10 cellular contexts compared by ENCODE assay signal in the genomic region with DNA sequence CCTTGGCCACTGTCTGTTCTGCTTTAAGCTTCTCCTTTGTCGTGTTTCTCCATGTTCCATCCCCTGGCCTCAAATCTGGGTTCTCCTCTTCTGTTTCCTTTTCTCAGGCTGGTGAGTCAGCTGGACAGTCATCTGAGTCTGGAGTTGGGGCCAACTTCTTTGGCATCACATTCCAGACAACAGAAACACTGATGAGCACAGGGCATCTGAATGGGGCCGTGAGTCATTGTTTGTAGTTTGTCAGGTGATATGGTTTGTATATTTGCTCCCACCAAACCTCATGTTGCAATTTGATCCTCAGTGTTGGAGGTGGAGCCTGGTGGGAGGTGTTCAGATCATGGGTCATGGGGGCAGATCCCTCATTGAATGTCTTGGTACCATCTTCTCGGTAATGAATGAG. TPM values are rescaled to one million over a fixed set of nuclear protein-coding genes. Genes with fewer than 3 reads are reported as not detected.
DNase-seq lines count a peak whose midpoint lies in the region; ATAC-seq, FAIRE-seq and TF ChIP-seq lines count a peak whose summit lies in the region.
"Had no signal": no experiment of that assay in that cellular context is flagged by ENCODE, and none has a peak within 500 bp of the region (broad histone marks: within the 10 kb centered on the region; RNA-seq: fewer than 3 reads in every experiment).

No MANE protein-coding gene starts in this region.

- no peak overlapping the region for H4K12ac ChIP-seq in trophoblast cell (ENCODE audit: low read depth, low read length)

- H2BK120ac ChIP-seq in trophoblast cell (ENCODE audit: insufficient read depth, low read length, poor library complexity) = no peak overlapping the region

- H2AFZ ChIP-seq in trophoblast cell (ENCODE audit: insufficient read depth, low read length, poor library complexity) = no peak overlapping the region

- TF ChIP-seq CTCF in epithelial cell of proximal tubule (conservative IDR thresholded peaks at IDR 0.05; ENCODE audit: low read depth, low read length) = no peak

- H3K4me3 ChIP-seq in epithelial cell of proximal tubule (ENCODE audit: low read depth, low read length) (no peak overlapping the region), trophoblast cell (ENCODE audit: low read depth, low read length) (no peak overlapping the region)
- H3K4me3 ChIP-seq: heart left ventricle, SJCRH30 had no signal

- H4K91ac ChIP-seq in trophoblast cell (ENCODE audit: low read depth, low read length) = no peak overlapping the region

- H3K9me3 ChIP-seq in trophoblast cell (ENCODE audit: insufficient read depth, low read depth, low read length) = no peaks in the 10 kb centered on the region
- H3K9me3 ChIP-seq: SJCRH30 had no signal

- H3K79me2 ChIP-seq in trophoblast cell (ENCODE audit: control insufficient read depth, insufficient read depth, low read length, poor library complexity) = no peaks in the 10 kb centered on the region

- no peak overlapping the region for H3K14ac ChIP-seq in trophoblast cell (ENCODE audit: low read length)

- no peaks in the 10 kb centered on the region for H3K27me3 ChIP-seq in trophoblast cell (ENCODE audit: insufficient read depth, low read length)

- no peak overlapping the region for H2BK5ac ChIP-seq in trophoblast cell (ENCODE audit: low read depth, low read length, poor library complexity)

- H3K23ac ChIP-seq in trophoblast cell (ENCODE audit: low read length) = no peak overlapping the region

- peak; percentile 74 for DNase-seq in DMS53 treated with DMSO at 0.1 percent for 48 hours (lab: John Stamatoyannopoulos, UW; ENCODE audit: unreplicated experiment)
- DNase-seq in HTR-8/SVneo (ENCODE audit: insufficient read length, low spot score) = peak; percentile 53
- peak; percentile 78 for DNase-seq in epithelial cell of proximal tubule (ENCODE audit: low read depth)
- peak; percentile 42 to 43 for DNase-seq in trophoblast cell
- DNase-seq in activated CD4-positive, alpha-beta T cell treated with anti-CD3 and anti-CD28 coated beads for 48 hours = no peak
- no peak for DNase-seq in UCSD-AML1 (lab: John Stamatoyannopoulos, UW; ENCODE audit: unreplicated experiment)
- DNase-seq: activated T-cell treated with anti-CD3 and anti-CD28 coated beads for 4 hours, heart left ventricle had no signal

- no peak overlapping the region for H3K18ac ChIP-seq in trophoblast cell (ENCODE audit: low read length)

- H3K4me1 ChIP-seq in trophoblast cell (ENCODE audit: control insufficient read depth in 1 of 2, insufficient read depth in 2 of 2, low read length in 2 of 2) = no peaks in the 10 kb centered on the region

- no peak overlapping the region for H3K9ac ChIP-seq in trophoblast cell (ENCODE audit: low read length)

- no peak overlapping the region for H3K4me2 ChIP-seq in trophoblast cell (ENCODE audit: low read length)

- H3K36me3 ChIP-seq in trophoblast cell (ENCODE audit: control insufficient read depth in 1 of 2, insufficient read depth in 2 of 2, low read length in 2 of 2) = no peaks in the 10 kb centered on the region
- H3K36me3 ChIP-seq: heart left ventricle, SJCRH30 had no signal

- no peak overlapping the region for H3K27ac ChIP-seq in trophoblast cell (ENCODE audit: low read depth, low read length)
- H3K27ac ChIP-seq: heart left ventricle, SJCRH30 had no signal

- ATAC-seq in GM21390 (IDR thresholded peaks at IDR 0.05; ENCODE audit: unreplicated experiment) = no peak

- no peak overlapping the region for H2AK5ac ChIP-seq in trophoblast cell (ENCODE audit: low read length)

- FAIRE-seq in HTR-8/SVneo (lab: Jason Lieb, UNC) = no peak

- no peak overlapping the region for H4K8ac ChIP-seq in trophoblast cell (ENCODE audit: low read depth, low read length)

- WGBS in trophoblast cell (ENCODE audit: extremely low coverage, insufficient coverage, insufficient read length) = no CpG with 5 or more reads among the region's 3 CpGs

- H3K4ac ChIP-seq in trophoblast cell (ENCODE audit: low read depth, low read length) = no peak overlapping the region

- no peak overlapping the region for H2BK12ac ChIP-seq in trophoblast cell (ENCODE audit: low read length)

- no peaks in the 10 kb centered on the region for H3K79me1 ChIP-seq in trophoblast cell (ENCODE audit: low read length)

RNA-seq across cellular contexts. Expression of gene OLIG2, which starts 14.3 kb away (rescaled TPM):
- total RNA-seq in epithelial cell of proximal tubule = not detected in 2 replicates
- 0.03 and 0.05 TPM in 2 replicates for polyA plus RNA-seq in trophoblast cell (2013)
- total RNA-seq: heart left ventricle had no signal
- polyA plus RNA-seq: heart left ventricle had no signal

RNA-seq across cellular contexts. Expression of gene OLIG1, which starts 58.5 kb away (rescaled TPM):
- not detected in 2 replicates for total RNA-seq in epithelial cell of proximal tubule
- 1.2 and 1.8 TPM in 2 replicates for polyA plus RNA-seq in trophoblast cell (2013)

Comparison
In these comparisons a context has a peak if more than half of its experiments do, and no peak if none do; other contexts are left out.
1. DNase-seq: peak in DMS53 treated with DMSO at 0.1 percent for 48 hours (single experiment), HTR-8/SVneo (single experiment), epithelial cell of proximal tubule (single experiment) and trophoblast cell (2 of 2); none in activated CD4-positive, alpha-beta T cell treated with anti-CD3 and anti-CD28 coated beads for 48 hours (single experiment) and UCSD-AML1 (single experiment).